16 cellular contexts compared by ENCODE assay signal in the genomic region with DNA sequence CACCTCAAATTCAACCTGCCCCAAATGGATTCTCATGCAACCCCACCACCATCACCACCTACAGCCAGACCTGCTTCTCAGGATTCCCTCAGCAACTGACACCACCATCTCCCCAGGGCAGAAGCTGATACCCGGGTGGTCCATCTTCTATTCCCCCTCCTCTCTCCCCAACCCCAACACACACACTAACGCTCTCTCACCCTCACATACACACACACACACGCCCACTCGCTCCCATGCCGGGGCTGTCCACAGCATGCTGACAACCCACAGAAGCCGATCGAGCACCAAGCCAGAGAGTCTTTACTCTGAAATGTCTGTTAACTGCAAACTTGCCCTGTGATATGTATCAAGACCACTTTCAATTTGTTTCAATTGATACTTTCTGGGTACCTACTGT. TPM values are rescaled to one million over a fixed set of nuclear protein-coding genes. Genes with fewer than 3 reads are reported as not detected.
DNase-seq lines count a peak whose midpoint lies in the region; ATAC-seq and TF ChIP-seq lines count a peak whose summit lies in the region.
"Had no signal": no experiment of that assay in that cellular context is flagged by ENCODE, and none has a peak within 500 bp of the region (broad histone marks: within the 10 kb centered on the region; RNA-seq: fewer than 3 reads in every experiment).

No MANE protein-coding gene starts in this region.

- H3K4me1 ChIP-seq in HEK293 (ENCODE audit: control insufficient read depth, insufficient read depth, low read length) (0 out of 2 replicates have a peak, but pooled peaks cover 5% of the 10 kb centered on the region), spleen (peaks cover 81 to 100% (median 97%) of the 10 kb centered on the region in 6 donors)

- no peak for DNase-seq in T-helper 2 cell treated with Interferon-gamma antibody and Interleukin-4, amounts not matched to agents 5 μg/mL and 100 μg/mL, for 36 hours (ENCODE audit: low spot score)
- DNase-seq in T-helper 2 cell (no peak), spleen (peak; percentile 72), NCI-H2107 treated with DMSO at 0.1 percent for 48 hours (lab: John Stamatoyannopoulos, UW; ENCODE audit: unreplicated experiment) (no peak), DMS79 (lab: John Stamatoyannopoulos, UW) (no peak)
- DNase-seq: 8988T; DMS153; GOT3; hypothalamus; NCI-H446 treated with DMSO at 0.1 percent for 48 hours; psoas muscle; stimulated activated CD4-positive, alpha-beta T cell treated with anti-CD3 and anti-CD28 coated beads, Interleukin-4, amount 100 ng/mL, for 4 hours had no signal

- intact Hi-C loops in dendritic cell treated with granulocyte-macrophage colony-stimulating factor and Interleukin-4, amounts not matched to agents 40 ng/mL and 50 ng/mL, for 4 days (cut with micrococcal nuclease), result no loop called here
- intact Hi-C loops in spleen (cut with DNase I; ENCODE audit: low total_unique reads), result no loop called here

- peaks cover 0 to 16% of the 10 kb centered on the region in 2 experiments; a peak in 1 of 3 replicates for H3K36me3 ChIP-seq in HEK293 (ENCODE audit: control insufficient read depth in 2 of 2, insufficient read depth in 1 of 2, low read length in 2 of 2)
- peaks cover 0 to 16% (median 11%) of the 10 kb centered on the region in 6 donors for H3K36me3 ChIP-seq in spleen

- H3K4me1 Mint-ChIP-seq in T-helper 2 cell treated with Interferon-gamma antibody and Interleukin-4, amounts not matched to agents 5 μg/mL and 100 μg/mL, for 36 hours (ENCODE audit: low read depth), result peaks cover 45% of the 10 kb centered on the region
- H3K4me1 Mint-ChIP-seq in dendritic cell treated with granulocyte-macrophage colony-stimulating factor and Interleukin-4, amounts not matched to agents 40 ng/mL and 50 ng/mL, for 4 days (ENCODE audit: low read depth), result peaks cover 83% of the 10 kb centered on the region

- H3K27ac ChIP-seq in HEK293 (ENCODE audit: extremely low read depth, low read depth, low read length), result no peak overlapping the region
- H3K27ac ChIP-seq in spleen, result peak overlapping the region in 6 of 8 donors; percentile 70 to 89 (median 84)

- 73 to 88% (median 82%) methylated on average over 7 of the region's 7 CpGs for WGBS in spleen, 5 donors

- no peak for TF ChIP-seq POLR2A in spleen (IDR thresholded peaks at IDR 0.05)

- H3K9me3 ChIP-seq in HEK293 (ENCODE audit: control insufficient read depth, insufficient read depth, low read depth, low read length) (no peaks in the 10 kb centered on the region), spleen (no peaks in the 10 kb centered on the region)
- H3K9me3 ChIP-seq: Peyer's patch, psoas muscle had no signal

- H3K36me3 Mint-ChIP-seq in T-helper 2 cell treated with Interferon-gamma antibody and Interleukin-4, amounts not matched to agents 5 μg/mL and 100 μg/mL, for 36 hours (ENCODE audit: low read depth), result peaks cover 8% of the 10 kb centered on the region
- peaks cover 77% of the 10 kb centered on the region for H3K36me3 Mint-ChIP-seq in dendritic cell treated with granulocyte-macrophage colony-stimulating factor and Interleukin-4, amounts not matched to agents 40 ng/mL and 50 ng/mL, for 4 days (ENCODE audit: low read depth)

- H3K27me3 ChIP-seq in spleen (replicated peaks in 1 of 7), result no peaks in the 10 kb centered on the region
- H3K27me3 ChIP-seq: Peyer's patch had no signal

- H3K4me3 Mint-ChIP-seq in T-helper 2 cell treated with Interferon-gamma antibody and Interleukin-4, amounts not matched to agents 5 μg/mL and 100 μg/mL, for 36 hours, result no peak overlapping the region
- H3K4me3 Mint-ChIP-seq in dendritic cell treated with granulocyte-macrophage colony-stimulating factor and Interleukin-4, amounts not matched to agents 40 ng/mL and 50 ng/mL, for 4 days, result no peak overlapping the region

- no peak overlapping the region for H3K4me3 ChIP-seq in HEK293 (ENCODE audit: low read depth, low read length)
- peak overlapping the region in 1 of 8 donors; percentile 26 for H3K4me3 ChIP-seq in spleen
- H3K4me3 ChIP-seq: Peyer's patch had no signal

- no peaks in the 10 kb centered on the region for H3K9me3 Mint-ChIP-seq in T-helper 2 cell treated with Interferon-gamma antibody and Interleukin-4, amounts not matched to agents 5 μg/mL and 100 μg/mL, for 36 hours
- no peaks in the 10 kb centered on the region for H3K9me3 Mint-ChIP-seq in dendritic cell treated with granulocyte-macrophage colony-stimulating factor and Interleukin-4, amounts not matched to agents 40 ng/mL and 50 ng/mL, for 4 days

- H3K27me3 Mint-ChIP-seq in T-helper 2 cell treated with Interferon-gamma antibody and Interleukin-4, amounts not matched to agents 5 μg/mL and 100 μg/mL, for 36 hours (ENCODE audit: low read depth), result no peaks in the 10 kb centered on the region
- no peaks in the 10 kb centered on the region for H3K27me3 Mint-ChIP-seq in dendritic cell treated with granulocyte-macrophage colony-stimulating factor and Interleukin-4, amounts not matched to agents 40 ng/mL and 50 ng/mL, for 4 days

- ATAC-seq in GM21381 (IDR thresholded peaks at IDR 0.05; ENCODE audit: unreplicated experiment), result no peak

- CTCF ChIA-PET in HEK293 (lab: Yijun Ruan, JAX), result interaction anchor here (1.0 to 1.2 kb wide), 2 partner anchors 10 to 32 kb away, joined by 3 to 4 read pairs; no protein-coding TSS in a partner anchor

- POLR2A ChIA-PET in HEK293 (lab: Yijun Ruan, JAX), result interaction anchor here (1.3 kb wide), 1 partner anchor 28 kb away, joined by 4 read pairs; a partner anchor contains a TSS

- TF ChIP-seq CTCF in HEK293 (tag by site-specific recombination; IDR thresholded peaks at IDR 0.05) (no peak), spleen (IDR thresholded peaks at IDR 0.05 in 8 of 11, conservative IDR thresholded peaks at IDR 0.05 in 3 of 11) (no peak)

- peak overlapping the region; percentile 78 for H3K27ac Mint-ChIP-seq in T-helper 2 cell treated with Interferon-gamma antibody and Interleukin-4, amounts not matched to agents 5 μg/mL and 100 μg/mL, for 36 hours
- H3K27ac Mint-ChIP-seq in dendritic cell treated with granulocyte-macrophage colony-stimulating factor and Interleukin-4, amounts not matched to agents 40 ng/mL and 50 ng/mL, for 4 days, result peak overlapping the region; percentile 8

TF ChIP-seq in HEK293, 187 proteins besides CTCF, POLR2A, EP300 and RAD21:
- TF ChIP-seq EGR2 (tag by site-specific recombination; IDR thresholded peaks at IDR 0.05; ENCODE audit: low read depth) (peak; percentile 34; the same call in 1 of the 2 replicates), ZNF174 (tag by site-specific recombination; IDR thresholded peaks at IDR 0.05) (no peak), ZNF354C (tag by site-specific recombination; IDR thresholded peaks at IDR 0.05; ENCODE audit: borderline replicate concordance, low read depth) (no peak), ZNF311 (tag by site-specific recombination; IDR thresholded peaks at IDR 0.05; ENCODE audit: borderline replicate concordance) (no peak), ZNF707 (tag by site-specific recombination; IDR thresholded peaks at IDR 0.05) (no peak), ZFHX2 (tag by site-specific recombination; conservative IDR thresholded peaks at IDR 0.05) (peak; percentile 79), ZNF654 (tag by site-specific recombination; IDR thresholded peaks at IDR 0.05; ENCODE audit: low read depth) (no peak), SP7 (tag by site-specific recombination; IDR thresholded peaks at IDR 0.05) (no peak), ZNF223 (tag by site-specific recombination; IDR thresholded peaks at IDR 0.05) (no peak), ZNF623 (tag by site-specific recombination; IDR thresholded peaks at IDR 0.05) (no peak), BCL11B (tag by site-specific recombination; IDR thresholded peaks at IDR 0.05; ENCODE audit: low read depth) (no peak), ZNF585B (tag by site-specific recombination; IDR thresholded peaks at IDR 0.05) (no peak)

RNA-seq across cellular contexts. Expression of a gene that starts 28.4 kb away (rescaled TPM):
- 100 to 1,000 TPM in 2 of 7 donors, 10 to 100 TPM in 5; 75.1 to 111 (median 91.4) TPM for total RNA-seq in spleen
- polyA plus RNA-seq in spleen, result 10 to 100 TPM; 18.1 to 29.5 (median 25.4) TPM
